Comparison of ENCODE assay signal across 2 cellular contexts in genomic region chr15:99250001-99250400, GRCh38.
TF ChIP-seq lines count a peak whose summit lies in the region.

No MANE protein-coding gene starts in this region.

TF ChIP-seq in H1, 55 proteins besides CTCF, POLR2A, EP300 and RAD21:
- TF ChIP-seq POU5F1 (IDR thresholded peaks at IDR 0.05; ENCODE audit: low read depth, low read length) (no peak), JUN (IDR thresholded peaks at IDR 0.05; ENCODE audit: low read depth, low read length) (no peak), JUND (IDR thresholded peaks at IDR 0.05; ENCODE audit: low read length) (no peak), TCF12 (IDR thresholded peaks at IDR 0.05; ENCODE audit: low read depth, low read length) (no peak), CHD1 (IDR thresholded peaks at IDR 0.05; ENCODE audit: low read depth, low read length) (no peak), BRCA1 (IDR thresholded peaks at IDR 0.05; ENCODE audit: low read depth, low read length) (no peak), KDM5A (IDR thresholded peaks at IDR 0.05; ENCODE audit: low read length) (no peak), ASH2L (IDR thresholded peaks at IDR 0.05; ENCODE audit: low read length) (no peak), GTF2F1 (IDR thresholded peaks at IDR 0.05; ENCODE audit: borderline replicate concordance, low read depth, low read length) (no peak), CREB1 (IDR thresholded peaks at IDR 0.05) (no peak), BCL11A (IDR thresholded peaks at IDR 0.05; ENCODE audit: low read depth in 2 of 2, low read length in 2 of 2) (no peak), SRF (IDR thresholded peaks at IDR 0.05; ENCODE audit: low read depth, low read length) (no peak), CHD2 (IDR thresholded peaks at IDR 0.05; ENCODE audit: low read length) (no peak), YY1 (IDR thresholded peaks at IDR 0.05; ENCODE audit: low read depth, low read length) (no peak), SIN3A (conservative IDR thresholded peaks at IDR 0.05 in 1 of 2, IDR thresholded peaks at IDR 0.05 in 1 of 2; ENCODE audit: low read depth in 1 of 2, low read length in 2 of 2) (no peak), SP2 (IDR thresholded peaks at IDR 0.05; ENCODE audit: low read length) (no peak)
- TF ChIP-seq, protein P1, sequence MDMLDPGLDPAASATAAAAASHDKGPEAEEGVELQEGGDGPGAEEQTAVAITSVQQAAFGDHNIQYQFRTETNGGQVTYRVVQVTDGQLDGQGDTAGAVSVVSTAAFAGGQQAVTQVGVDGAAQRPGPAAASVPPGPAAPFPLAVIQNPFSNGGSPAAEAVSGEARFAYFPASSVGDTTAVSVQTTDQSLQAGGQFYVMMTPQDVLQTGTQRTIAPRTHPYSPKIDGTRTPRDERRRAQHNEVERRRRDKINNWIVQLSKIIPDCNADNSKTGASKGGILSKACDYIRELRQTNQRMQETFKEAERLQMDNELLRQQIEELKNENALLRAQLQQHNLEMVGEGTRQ (IDR thresholded peaks at IDR 0.05; ENCODE audit: low read length): no peak

TF ChIP-seq in neural cell, 6 proteins besides CTCF, POLR2A, EP300 and RAD21:
- TF ChIP-seq MXI1 (conservative IDR thresholded peaks at IDR 0.05; ENCODE audit: poor library complexity, severe bottlenecking) (no peak), EZH2 (IDR thresholded peaks at IDR 0.05; ENCODE audit: borderline replicate concordance, insufficient read depth, low read length, poor library complexity, severe bottlenecking) (no peak), POLR2AphosphoS5 (IDR thresholded peaks at IDR 0.05) (no peak), TAF1 (IDR thresholded peaks at IDR 0.05; ENCODE audit: low read depth) (no peak)
TF ChIP-seq in neural cell: peak in this region for 0.
